Comparison of ENCODE assay signal across 28 cellular contexts in the genomic region with DNA sequence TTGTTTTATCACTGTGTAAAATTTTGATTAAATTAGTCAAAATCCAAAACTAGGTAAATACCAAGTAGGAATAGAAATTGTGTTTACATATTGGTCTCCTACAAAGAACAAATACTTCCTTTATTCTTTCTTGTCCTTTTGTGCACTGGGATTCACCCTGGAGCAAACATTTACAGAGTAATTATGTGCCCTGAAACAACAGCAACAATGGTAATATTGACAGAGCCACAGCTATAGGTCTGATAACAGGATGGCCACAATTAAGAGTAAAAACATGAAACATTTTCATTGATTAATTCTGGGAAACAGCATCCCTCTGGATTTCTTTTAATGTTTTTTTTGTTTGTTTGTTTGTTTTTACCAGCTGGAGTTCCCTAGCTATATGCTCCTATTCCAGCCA.
DNase-seq lines count a peak whose midpoint lies in the region; ATAC-seq and TF ChIP-seq lines count a peak whose summit lies in the region.
"Had no signal": no experiment of that assay in that cellular context is flagged by ENCODE, and none has a peak within 500 bp of the region (broad histone marks: within the 10 kb centered on the region; RNA-seq: fewer than 3 reads in every experiment).

No MANE protein-coding gene starts in this region.

- TF ChIP-seq POLR2A in prostate gland (IDR thresholded peaks at IDR 0.05) = no peak

- TF ChIP-seq CTCF in VCaP (conservative IDR thresholded peaks at IDR 0.05) = no peak
- TF ChIP-seq CTCF in prostate gland (IDR thresholded peaks at IDR 0.05) = no peak

- no peaks in the 10 kb centered on the region for H3K36me3 ChIP-seq in prostate gland
- H3K36me3 ChIP-seq: adrenal gland, Peyer's patch, right atrium auricular region, tibial artery had no signal

- H3K27ac ChIP-seq in VCaP (peak overlapping the region; percentile 65), prostate gland (no peak overlapping the region)
- H3K27ac ChIP-seq: adrenal gland, GM23248, parathyroid adenoma, Peyer's patch, right atrium auricular region, tibial artery had no signal

- H3K4me1 ChIP-seq in prostate gland (replicated peaks) = no peaks in the 10 kb centered on the region
- H3K4me1 ChIP-seq: adrenal gland, parathyroid adenoma, Peyer's patch, right atrium auricular region, tibial artery had no signal

- no peaks in the 10 kb centered on the region for H3K9me3 ChIP-seq in prostate gland
- H3K9me3 ChIP-seq: adrenal gland, Peyer's patch, right atrium auricular region, tibial artery had no signal

- H3K27me3 ChIP-seq in prostate gland (replicated peaks; ENCODE audit: insufficient read depth) = no peaks in the 10 kb centered on the region
- H3K27me3 ChIP-seq: adrenal gland, Peyer's patch, right atrium auricular region, tibial artery had no signal

- intact Hi-C loops in prostate gland (cut with DNase I) = no loop called here
- intact Hi-C loops in left cardiac atrium (cut with DNase I) = no loop called here

- DNase-seq in NCI-H510A treated with DMSO at 0.1 percent for 48 hours (lab: John Stamatoyannopoulos, UW) = peak; percentile 62
- no peak for DNase-seq in NCI-H510A (lab: John Stamatoyannopoulos, UW)
- DNase-seq in NCI-H1417 (lab: John Stamatoyannopoulos, UW) = peak in 2 of 3 experiments; percentile 26 to 83
- DNase-seq in NCI-H526 (lab: John Stamatoyannopoulos, UW) = peak; percentile 45 to 54
- no peak for DNase-seq in prostate gland (ENCODE audit: low spot score)
- no peak for DNase-seq in left cardiac atrium
- DNase-seq: activated CD4-positive, alpha-beta T cell treated with anti-CD3 and anti-CD28 coated beads, Interleukin-2, amount 10 ng/mL, durations not matched to agents 7 days and 5 days; activated naive CD4-positive, alpha-beta T cell treated with anti-CD3 and anti-CD28 coated beads for 36 hours; adrenal gland; CD8-positive, alpha-beta T cell; cerebellar nuclear complex; DMS79; GF-D8; GM23248; HFFc6; hippocampal formation; immature natural killer cell; Kasumi-1; MV-4-11; Peyer's patch; SIG-M5; stimulated activated CD4-positive, alpha-beta T cell treated with anti-CD3 and anti-CD28 coated beads, Interleukin-2, amount 100 ng/mL, for 24 hours; tibial artery had no signal

- ATAC-seq in GM18907 (IDR thresholded peaks at IDR 0.05; ENCODE audit: unreplicated experiment) (no peak), left cardiac atrium (no peak)
- ATAC-seq: CD8-positive, alpha-beta T cell; WTC11 had no signal

- no peak overlapping the region for H3K4me3 ChIP-seq in prostate gland
- H3K4me3 ChIP-seq: adrenal gland, GM23248, Peyer's patch, right atrium auricular region, tibial artery had no signal

Comparison
In these comparisons a context has a peak if more than half of its experiments do, and no peak if none do; other contexts are left out.
1. DNase-seq: peak in NCI-H510A treated with DMSO at 0.1 percent for 48 hours (single experiment), NCI-H1417 (2 of 3) and NCI-H526 (2 of 2); none in NCI-H510A (single experiment), prostate gland (single experiment) and left cardiac atrium (single experiment).